ENCODE assay signal across 19 cellular contexts in genomic region chr7:20447021-20447420, GRCh38.
DNase-seq lines count a peak whose midpoint lies in the region; ATAC-seq and TF ChIP-seq lines count a peak whose summit lies in the region.
"Had no signal": no experiment of that assay in that cellular context is flagged by ENCODE, and none has a peak within 500 bp of the region (broad histone marks: within the 10 kb centered on the region; RNA-seq: fewer than 3 reads in every experiment).

No MANE protein-coding gene starts in this region.

- no peak for TF ChIP-seq CTCF in vagina (IDR thresholded peaks at IDR 0.05)

- no peak for TF ChIP-seq POLR2A in vagina (IDR thresholded peaks at IDR 0.05)

- peaks cover 24% of the 10 kb centered on the region for H3K4me1 ChIP-seq in vagina
- H3K4me1 ChIP-seq: upper lobe of left lung had no signal

- no peak for DNase-seq in NCI-H1092 (lab: John Stamatoyannopoulos, UW)
- DNase-seq in T-helper 1 cell: no peak
- no peak for DNase-seq in vagina (ENCODE audit: extremely low spot score in 2 of 2)
- no peak for DNase-seq in activated gamma-delta T cell treated with Interleukin-2 at 50 U/mL for 16 hours
- DNase-seq: ACHN; activated CD4-positive, alpha-beta T cell treated with anti-CD3 and anti-CD28 coated beads, Interleukin-2, amount 50 U/mL, for 48 hours; activated naive CD4-positive, alpha-beta T cell treated with anti-CD3 and anti-CD28 coated beads for 36 hours; Calu3; KBM-7; NCI-H2171; upper lobe of left lung had no signal

- H3K9me3 ChIP-seq in vagina: no peaks in the 10 kb centered on the region
- H3K9me3 ChIP-seq: neutrophil had no signal

- H3K27ac ChIP-seq in vagina: no peak overlapping the region
- H3K27ac ChIP-seq: cardiac muscle cell, neutrophil, upper lobe of left lung had no signal

- intact Hi-C loops in vagina (cut with DNase I): no loop called here

- H3K36me3 ChIP-seq in vagina: no peaks in the 10 kb centered on the region
- H3K36me3 ChIP-seq: cardiac muscle cell, neutrophil, upper lobe of left lung had no signal

- ATAC-seq in GM18502 (IDR thresholded peaks at IDR 0.05; ENCODE audit: poor library complexity, unreplicated experiment) (peak; percentile 83), GM19452 (IDR thresholded peaks at IDR 0.05; ENCODE audit: unreplicated experiment) (peak; percentile 80), HG02798 (IDR thresholded peaks at IDR 0.05; ENCODE audit: poor library complexity, unreplicated experiment) (peak; percentile 88), HG03432 (IDR thresholded peaks at IDR 0.05; ENCODE audit: unreplicated experiment) (peak; percentile 84)
- ATAC-seq: HCT116 had no signal

- H3K4me3 ChIP-seq in vagina: no peak overlapping the region
- H3K4me3 ChIP-seq: cardiac muscle cell, smooth muscle cell, upper lobe of left lung had no signal

- no peaks in the 10 kb centered on the region for H3K27me3 ChIP-seq in vagina
- H3K27me3 ChIP-seq: cardiac muscle cell, neutrophil, upper lobe of left lung had no signal
